25 cellular contexts compared by ENCODE assay signal in genomic region chr7:130390486-130390885, GRCh38. TPM values are rescaled to one million over a fixed set of nuclear protein-coding genes. Genes with fewer than 3 reads are reported as not detected.
"Had no signal": no experiment of that assay in that cellular context is flagged by ENCODE, and none has a peak within 500 bp of the region (broad histone marks: within the 10 kb centered on the region; RNA-seq: fewer than 3 reads in every experiment).

No MANE protein-coding gene starts in this region.

- ATAC-seq: K562, Right ventricle myocardium inferior, SK-N-SH treated with all-trans-retinoic acid at 6 μM for 48 hours had no signal

- H3K4me3 ChIP-seq: K562, PC-9, Peyer's patch, SJCRH30 had no signal

- H3K27ac Mint-ChIP-seq: IgD-negative memory B cell had no signal

- H3K4me3 Mint-ChIP-seq: IgD-negative memory B cell had no signal

- DNase-seq: Kasumi-1, MM.1S, NCI-H1092 treated with DMSO at 0.1 percent for 48 hours, NCI-H1436, NCI-H187, NCI-H2029, NCI-H2081 treated with DMSO at 0.1 percent for 48 hours, NCI-H2171, NCI-H226, NCI-H446, NCI-H510A, NCI-H524 treated with DMSO at 0.1 percent for 48 hours, NCI-H69, NCI-H774, OCI-M1, PC-9, Peyer's patch, SHP77 treated with DMSO at 0.1 percent for 48 hours, SJCRH30 had no signal

- H3K27me3 Mint-ChIP-seq: IgD-negative memory B cell had no signal

RNA-seq across cellular contexts. Expression of gene CPA1, which starts 10.2 kb away (rescaled TPM):
- total RNA-seq: M059J, PC-9, Peyer's patch, Right ventricle myocardium inferior, RPMI7951 had no signal

RNA-seq across cellular contexts. Expression of gene CPA5, which starts 45.9 kb away (rescaled TPM):
- total RNA-seq: M059J, PC-9, Peyer's patch, Right ventricle myocardium inferior had no signal
